29 cellular contexts compared by ENCODE assay signal in genomic region chr20:62332421-62332820, GRCh38.
"Had no signal": no experiment of that assay in that cellular context is flagged by ENCODE, and none has a peak within 500 bp of the region (broad histone marks: within the 10 kb centered on the region; RNA-seq: fewer than 3 reads in every experiment).

No MANE protein-coding gene starts in this region.

- H3K4me3 ChIP-seq: dorsolateral prefrontal cortex, lung, ovary, psoas muscle, smooth muscle cell, suprapubic skin, transverse colon, upper lobe of right lung, uterus had no signal

- H3K36me3 Mint-ChIP-seq: immature natural killer cell had no signal

- H3K27ac Mint-ChIP-seq: immature natural killer cell; memory B cell; nephron; stimulated activated naive CD8-positive, alpha-beta T cell treated with anti-CD3 and anti-CD28 coated beads, Interleukin-15, Interleukin-2, amounts not matched to agents 100 ng/mL and 50 ng/mL, for 24 hours had no signal

- H3K4me2 ChIP-seq: smooth muscle cell had no signal

- H3K9me3 Mint-ChIP-seq: nephron; stimulated activated naive CD8-positive, alpha-beta T cell treated with anti-CD3 and anti-CD28 coated beads, Interleukin-15, Interleukin-2, amounts not matched to agents 100 ng/mL and 50 ng/mL, for 24 hours had no signal

- ATAC-seq: left colon, left ventricle myocardium superior, psoas muscle, sciatic nerve, upper lobe of right lung had no signal

- H3K36me3 ChIP-seq: ovary, transverse colon, uterus had no signal

- H3K27me3 ChIP-seq: dorsolateral prefrontal cortex, ovary, suprapubic skin, transverse colon, upper lobe of right lung, uterus had no signal

- H3K4me1 Mint-ChIP-seq: immature natural killer cell, nephron had no signal

- H3K27ac ChIP-seq: dorsolateral prefrontal cortex, ovary, psoas muscle, suprapubic skin, transverse colon, upper lobe of right lung, uterus had no signal

- DNase-seq: cerebellar nuclear complex; dorsolateral prefrontal cortex; effector CD4-positive, alpha-beta T cell; hypothalamus; immature natural killer cell; islet precursor cell; kidney glomerular epithelial cell; left colon; left ventricle myocardium superior; occipital lobe; ovary; posterior cingulate gyrus; stimulated activated CD4-positive, alpha-beta T cell treated with anti-CD3 and anti-CD28 coated beads, Interleukin-12 subunit alpha, Interleukin-12 subunit beta, amount 100 ng/mL, for 4 hours; stimulated activated CD4-positive, alpha-beta T cell treated with anti-CD3 and anti-CD28 coated beads, Interleukin-1b, Interleukin-23, amount 100 ng/mL, for 48 hours; stimulated activated CD4-positive, alpha-beta T cell treated with anti-CD3 and anti-CD28 coated beads, Interleukin-4, amount 100 ng/mL, for 1 hour; stimulated activated CD8-positive, alpha-beta memory T cell treated with anti-CD3 and anti-CD28 coated beads, Interleukin-4, amount 100 ng/mL, for 48 hours; transverse colon; upper lobe of right lung; uterus had no signal

- FAIRE-seq: colon, frontal cortex had no signal

- H3K27me3 Mint-ChIP-seq: memory B cell; stimulated activated naive CD8-positive, alpha-beta T cell treated with anti-CD3 and anti-CD28 coated beads, Interleukin-15, Interleukin-2, amounts not matched to agents 100 ng/mL and 50 ng/mL, for 24 hours had no signal

- H3K4me3 Mint-ChIP-seq: immature natural killer cell; memory B cell; nephron; stimulated activated naive CD8-positive, alpha-beta T cell treated with anti-CD3 and anti-CD28 coated beads, Interleukin-15, Interleukin-2, amounts not matched to agents 100 ng/mL and 50 ng/mL, for 24 hours had no signal

- H3K9me3 ChIP-seq: ovary, psoas muscle, suprapubic skin, transverse colon, upper lobe of right lung, uterus had no signal

- H3K4me1 ChIP-seq: psoas muscle, suprapubic skin, transverse colon, upper lobe of right lung, uterus had no signal
